Comparison of ENCODE assay signal across 28 cellular contexts in the genomic region with DNA sequence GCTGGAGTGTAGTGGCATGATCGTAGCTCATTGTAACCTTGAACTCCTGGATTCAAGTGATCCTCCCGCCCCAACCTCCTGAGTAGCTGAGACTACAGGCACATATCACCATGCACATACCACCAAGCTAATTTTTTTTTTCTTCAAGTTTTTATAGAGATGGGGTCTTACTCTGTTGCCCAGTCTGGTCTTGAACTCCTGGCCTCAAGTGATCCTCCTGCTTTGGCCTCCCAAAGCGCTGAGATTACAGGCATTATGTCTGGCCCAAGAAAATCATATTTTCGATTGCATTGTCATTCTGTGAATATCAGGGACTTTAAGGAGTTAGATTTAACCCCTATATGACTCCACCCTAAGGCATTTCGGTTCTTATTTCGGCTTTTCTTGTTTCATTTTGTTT.
"Had no signal": no experiment of that assay in that cellular context is flagged by ENCODE, and none has a peak within 500 bp of the region (broad histone marks: within the 10 kb centered on the region; RNA-seq: fewer than 3 reads in every experiment).

No MANE protein-coding gene starts in this region.

- H3K4me1 Mint-ChIP-seq: central memory CD8-positive, alpha-beta T cell had no signal

- H3K79me2 ChIP-seq: hepatocyte had no signal

- H2AFZ ChIP-seq: hepatocyte had no signal

- H3K4me3 Mint-ChIP-seq: activated CD8-positive, alpha-beta T cell treated with anti-CD3 and anti-CD28 coated beads for 36 hours; activated naive CD8-positive, alpha-beta T cell; activated T-cell treated with anti-CD3 and anti-CD28 coated beads, Interleukin-2, amount 50 U/mL, for 4 hours; central memory CD8-positive, alpha-beta T cell; dendritic cell treated with granulocyte-macrophage colony-stimulating factor and Interleukin-4, amounts not matched to agents 40 ng/mL and 50 ng/mL, for 4 days had no signal

- H3K4me1 ChIP-seq: esophagus squamous epithelium, gastroesophageal sphincter, heart right ventricle had no signal

- H3K36me3 ChIP-seq: brain microvascular endothelial cell had no signal

- FAIRE-seq: astrocyte, bronchial epithelial cell had no signal

- ATAC-seq: activated CD8-positive, alpha-beta T cell treated with anti-CD3 and anti-CD28 coated beads for 36 hours; activated T-cell treated with anti-CD3 and anti-CD28 coated beads, Interleukin-2, amount 50 U/mL, for 4 hours; gastroesophageal sphincter; heart right ventricle had no signal

- H3K27ac ChIP-seq: brain microvascular endothelial cell, coronary artery, dorsolateral prefrontal cortex, esophagus squamous epithelium, gastroesophageal sphincter, heart right ventricle, hepatocyte had no signal

- H3K4me2 ChIP-seq: hepatocyte had no signal

- H3K27me3 Mint-ChIP-seq: activated CD8-positive, alpha-beta T cell treated with anti-CD3 and anti-CD28 coated beads for 36 hours; activated naive CD8-positive, alpha-beta T cell; central memory CD8-positive, alpha-beta T cell; dendritic cell treated with granulocyte-macrophage colony-stimulating factor and Interleukin-4, amounts not matched to agents 40 ng/mL and 50 ng/mL, for 4 days had no signal

- H3K27me3 ChIP-seq: brain microvascular endothelial cell, dorsolateral prefrontal cortex, esophagus squamous epithelium, gastroesophageal sphincter, heart right ventricle, hepatocyte had no signal

- H3K9me3 ChIP-seq: esophagus squamous epithelium, gastroesophageal sphincter had no signal

- DNase-seq: activated CD4-positive, alpha-beta T cell treated with anti-CD3 and anti-CD28 coated beads for 1 hour; activated CD4-positive, alpha-beta T cell treated with anti-CD3 and anti-CD28 coated beads for 4 hours; activated CD4-positive, alpha-beta T cell treated with anti-CD3 and anti-CD28 coated beads, Interleukin-2, amount 50 U/mL, for 1 hour; activated CD8-positive, alpha-beta memory T cell treated with anti-CD3 and anti-CD28 coated beads for 24 hours; activated CD8-positive, alpha-beta T cell treated with anti-CD3 and anti-CD28 coated beads for 36 hours; activated effector memory CD4-positive, alpha-beta T cell treated with Interleukin-2 at 50 U/mL for 16 hours; activated gamma-delta T cell treated with Interleukin-2 at 50 U/mL for 16 hours; activated naive CD4-positive, alpha-beta T cell treated with anti-CD3 and anti-CD28 coated beads, Interleukin-2, amount 50 U/mL, for 16 hours; activated naive CD4-positive, alpha-beta T cell treated with Interleukin-2 at 50 U/mL for 16 hours; activated T-cell treated with anti-CD3 and anti-CD28 coated beads, Interleukin-2, amount 50 U/mL, for 4 hours; amniotic stem cell; anterior cingulate cortex; brain microvascular endothelial cell; dorsolateral prefrontal cortex; effector memory CD4-positive, alpha-beta T cell; esophagus squamous epithelium; foreskin melanocyte; heart right ventricle; T-helper 1 cell; T-helper 2 cell had no signal

- H3K9me3 Mint-ChIP-seq: central memory CD8-positive, alpha-beta T cell had no signal

- H3K27ac Mint-ChIP-seq: activated CD8-positive, alpha-beta T cell treated with anti-CD3 and anti-CD28 coated beads for 36 hours; activated naive CD8-positive, alpha-beta T cell; dendritic cell treated with granulocyte-macrophage colony-stimulating factor and Interleukin-4, amounts not matched to agents 40 ng/mL and 50 ng/mL, for 4 days had no signal

- H3K4me3 ChIP-seq: coronary artery, dorsolateral prefrontal cortex, esophagus squamous epithelium, gastroesophageal sphincter, heart right ventricle, hepatocyte had no signal
